In the genomic region with DNA sequence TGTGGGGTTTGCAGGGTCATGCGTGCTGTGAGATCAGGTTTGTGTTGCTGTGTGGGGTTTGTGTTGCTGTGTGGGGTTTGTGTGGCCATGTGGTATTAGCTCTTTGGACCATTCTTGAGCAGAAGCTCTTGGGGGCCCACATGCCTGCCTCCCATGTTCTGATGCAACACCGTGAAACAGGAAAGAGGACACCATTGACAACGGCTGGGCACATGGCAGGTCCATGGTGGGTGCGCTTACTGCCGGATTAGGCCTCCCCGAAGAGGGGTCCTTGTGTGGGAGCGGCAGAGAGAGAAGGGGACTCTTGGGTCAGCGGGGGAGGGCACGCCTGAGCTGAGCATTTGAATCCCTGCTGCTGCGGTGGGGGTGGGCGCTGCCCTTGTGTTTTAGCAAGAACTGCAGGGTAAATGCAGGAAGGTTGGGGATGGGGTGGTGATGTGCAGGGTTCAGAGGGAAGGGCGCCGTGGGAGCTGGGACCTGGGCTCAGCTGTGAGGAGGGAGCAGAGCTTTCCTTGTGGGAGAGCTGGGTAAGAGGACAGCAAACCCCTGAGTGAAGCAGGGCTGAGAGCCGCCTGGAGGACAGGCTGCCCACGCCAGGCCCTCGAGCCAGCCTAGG, we compare ENCODE assay signal across 1 cellular context.
TF ChIP-seq lines count a peak whose summit lies in the region.

No MANE protein-coding gene starts in this region.

TF ChIP-seq in SK-N-SH, 30 proteins besides CTCF, POLR2A, EP300 and RAD21 (continued from another document):
- no peak for TF ChIP-seq SIN3A (IDR thresholded peaks at IDR 0.05; ENCODE audit: borderline replicate concordance, low read depth, low read length)
- no peak for TF ChIP-seq RXRA (IDR thresholded peaks at IDR 0.05; ENCODE audit: borderline replicate concordance, low read depth)
- no peak for TF ChIP-seq REST (IDR thresholded peaks at IDR 0.05; ENCODE audit: low read depth, low read length)
- no peak for TF ChIP-seq GABPA (IDR thresholded peaks at IDR 0.05; ENCODE audit: low read depth)
- TF ChIP-seq RCOR1 (IDR thresholded peaks at IDR 0.05; ENCODE audit: low read length): no peak
- TF ChIP-seq SMC3 (IDR thresholded peaks at IDR 0.05; ENCODE audit: low read depth, low read length): no peak
- no peak for TF ChIP-seq TAF1 (IDR thresholded peaks at IDR 0.05; ENCODE audit: borderline replicate concordance, low read depth, low read length)
- no peak for TF ChIP-seq TEAD4 (IDR thresholded peaks at IDR 0.05; ENCODE audit: borderline replicate concordance, insufficient read depth)
- TF ChIP-seq GATA2 (CRISPR knock-in tag; IDR thresholded peaks at IDR 0.05): no peak
- TF ChIP-seq, protein P1, sequence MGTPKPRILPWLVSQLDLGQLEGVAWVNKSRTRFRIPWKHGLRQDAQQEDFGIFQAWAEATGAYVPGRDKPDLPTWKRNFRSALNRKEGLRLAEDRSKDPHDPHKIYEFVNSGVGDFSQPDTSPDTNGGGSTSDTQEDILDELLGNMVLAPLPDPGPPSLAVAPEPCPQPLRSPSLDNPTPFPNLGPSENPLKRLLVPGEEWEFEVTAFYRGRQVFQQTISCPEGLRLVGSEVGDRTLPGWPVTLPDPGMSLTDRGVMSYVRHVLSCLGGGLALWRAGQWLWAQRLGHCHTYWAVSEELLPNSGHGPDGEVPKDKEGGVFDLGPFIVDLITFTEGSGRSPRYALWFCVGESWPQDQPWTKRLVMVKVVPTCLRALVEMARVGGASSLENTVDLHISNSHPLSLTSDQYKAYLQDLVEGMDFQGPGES (IDR thresholded peaks at IDR 0.05; ENCODE audit: low read depth, low read length): no peak
- TF ChIP-seq, protein P2, sequence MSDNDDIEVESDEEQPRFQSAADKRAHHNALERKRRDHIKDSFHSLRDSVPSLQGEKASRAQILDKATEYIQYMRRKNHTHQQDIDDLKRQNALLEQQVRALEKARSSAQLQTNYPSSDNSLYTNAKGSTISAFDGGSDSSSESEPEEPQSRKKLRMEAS (IDR thresholded peaks at IDR 0.05; ENCODE audit: low read depth): no peak
- TF ChIP-seq RFX5 (IDR thresholded peaks at IDR 0.05; ENCODE audit: low read length): no peak
- no peak for TF ChIP-seq ELF1 (IDR thresholded peaks at IDR 0.05)
- TF ChIP-seq EZH2phosphoT487 (IDR thresholded peaks at IDR 0.05; ENCODE audit: borderline replicate concordance, low read depth): no peak
- no peak for TF ChIP-seq NFIC (IDR thresholded peaks at IDR 0.05; ENCODE audit: borderline replicate concordance)
- no peak for TF ChIP-seq USF2 (IDR thresholded peaks at IDR 0.05; ENCODE audit: borderline replicate concordance, low read depth, low read length)
- TF ChIP-seq FOXJ3 (CRISPR knock-in tag; IDR thresholded peaks at IDR 0.05): no peak
- TF ChIP-seq MEF2A (IDR thresholded peaks at IDR 0.05; ENCODE audit: borderline replicate concordance, low read depth): no peak
